ENCODE assay signal across 10 cellular contexts in the genomic region with DNA sequence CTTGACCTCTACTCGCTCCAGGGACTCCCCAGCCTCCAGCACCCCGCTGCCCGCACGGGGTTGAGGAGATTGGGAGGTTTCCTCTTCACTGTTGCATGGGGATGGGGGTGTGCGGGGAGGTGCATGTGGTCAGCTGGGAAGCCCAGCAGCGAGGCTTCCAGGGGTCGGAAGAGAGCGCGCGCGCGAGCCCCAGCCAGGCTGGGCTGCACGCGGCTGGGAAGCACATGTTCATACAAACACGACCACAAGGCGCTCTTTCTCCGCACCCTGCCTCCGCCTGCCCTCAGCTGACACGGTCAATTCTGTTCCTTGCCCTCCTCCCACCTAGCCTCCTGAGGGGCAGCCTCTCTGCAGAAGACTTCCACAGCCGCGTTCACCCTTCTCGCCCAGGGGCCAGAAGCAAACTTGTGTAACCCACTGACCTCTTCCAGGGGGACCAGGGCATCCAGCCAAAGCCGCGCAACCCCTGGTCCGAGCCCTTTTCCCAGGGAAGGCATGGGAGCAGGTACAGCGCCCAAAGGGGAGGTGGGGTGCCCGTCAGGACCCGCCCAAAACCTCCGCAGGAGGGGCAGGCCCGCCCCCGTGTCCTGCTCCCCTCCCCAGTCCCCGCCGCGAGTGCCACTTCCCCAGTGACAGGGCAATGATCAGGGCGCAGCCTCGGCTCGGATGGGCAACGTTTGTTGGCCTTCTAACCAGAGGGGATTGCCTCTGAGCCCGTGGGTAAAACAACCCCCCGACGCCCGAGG. TPM values are rescaled to one million over a fixed set of nuclear protein-coding genes. Genes with fewer than 3 reads are reported as not detected.
A peak's percentile ranks its signal among the peaks of the same experiment; 100 is the strongest.
DNase-seq lines count a peak whose midpoint lies in the region; ATAC-seq and TF ChIP-seq lines count a peak whose summit lies in the region.
"Had no signal": no experiment of that assay in that cellular context is flagged by ENCODE, and none has a peak within 500 bp of the region (broad histone marks: within the 10 kb centered on the region; RNA-seq: fewer than 3 reads in every experiment).

No MANE protein-coding gene starts in this region.

- peaks cover 6% of the 10 kb centered on the region for H3K27me3 Mint-ChIP-seq in Caco-2 (ENCODE audit: insufficient read depth, unreplicated experiment)
- peaks cover 32% of the 10 kb centered on the region for H3K27me3 Mint-ChIP-seq in activated CD8-positive, alpha-beta T cell treated with anti-CD3 and anti-CD28 coated beads for 36 hours

- POLR2A ChIA-PET in Caco-2 (lab: Charles Lee) = no interaction called here
- POLR2A ChIA-PET in activated CD8-positive, alpha-beta T cell treated with anti-CD3 and anti-CD28 coated beads for 36 hours (lab: Charles Lee) = no interaction called here

- peaks cover 0 to 14% of the 10 kb centered on the region in 2 donors for H3K27me3 ChIP-seq in body of pancreas
- peaks cover 0 to 7% (median 0%) of the 10 kb centered on the region in 3 donors for H3K27me3 ChIP-seq in skeletal muscle tissue (ENCODE audit: control insufficient read depth in 3 of 3, insufficient read depth in 3 of 3, low read length in 3 of 3)
- H3K27me3 ChIP-seq in Caco-2 (replicated peaks; ENCODE audit: control insufficient read depth, insufficient read depth, low read length) = no peaks in the 10 kb centered on the region

- CTCF ChIA-PET in Caco-2 (lab: Charles Lee) = no interaction called here
- CTCF ChIA-PET in activated CD8-positive, alpha-beta T cell treated with anti-CD3 and anti-CD28 coated beads for 36 hours (lab: Charles Lee) = no interaction called here

- H3K27ac ChIP-seq in body of pancreas = no peak overlapping the region
- no peak overlapping the region for H3K27ac ChIP-seq in skeletal muscle tissue (ENCODE audit: low read depth, low read length)

- ATAC-seq in body of pancreas (peak; percentile 30), GM18519 (IDR thresholded peaks at IDR 0.05; ENCODE audit: low FRiP score, unreplicated experiment) (no peak), GM18520 (IDR thresholded peaks at IDR 0.05; ENCODE audit: unreplicated experiment) (no peak)
- ATAC-seq in activated CD8-positive, alpha-beta T cell treated with anti-CD3 and anti-CD28 coated beads for 36 hours = no peak

- H3K9me3 ChIP-seq in body of pancreas (no peaks in the 10 kb centered on the region), iPS-18c (ENCODE audit: control insufficient read depth, insufficient read depth, low read length) (peaks cover 7% of the 10 kb centered on the region), skeletal muscle tissue (ENCODE audit: control insufficient read depth in 3 of 3, low read length in 3 of 3) (no peaks in the 10 kb centered on the region), Caco-2 (no peaks in the 10 kb centered on the region)

- H3K4me1 ChIP-seq in body of pancreas (peaks cover 23% of the 10 kb centered on the region), skeletal muscle tissue (ENCODE audit: control insufficient read depth in 3 of 3, insufficient read depth in 3 of 3, low read length in 3 of 3) (peaks cover 12 to 16% (median 14%) of the 10 kb centered on the region in 3 donors), Caco-2 (no peaks in the 10 kb centered on the region)

- H3K4me3 ChIP-seq in GM12865 (ENCODE audit: low read depth, low read length) (peak overlapping the region; percentile 38), body of pancreas (no peak overlapping the region), iPS-18c (ENCODE audit: insufficient read depth, low read depth, low read length) (peak overlapping the region; percentile 40), skeletal muscle tissue (ENCODE audit: low read length in 3 of 3) (peak overlapping the region; percentile 73 to 78 (median 77)), Caco-2 (ENCODE audit: low read depth, low read length) (no peak overlapping the region)

- H3K4me1 Mint-ChIP-seq in Caco-2 (ENCODE audit: low read depth, unreplicated experiment) = no peaks in the 10 kb centered on the region
- peaks cover 9% of the 10 kb centered on the region for H3K4me1 Mint-ChIP-seq in activated CD8-positive, alpha-beta T cell treated with anti-CD3 and anti-CD28 coated beads for 36 hours (ENCODE audit: low read depth)

- intact Hi-C loops in body of pancreas (cut with DNase I) (no loop called here), Caco-2 (cut with micrococcal nuclease; ENCODE audit: unreplicated experiment) (no loop called here)
- intact Hi-C loops in activated CD8-positive, alpha-beta T cell treated with anti-CD3 and anti-CD28 coated beads for 36 hours (cut with micrococcal nuclease) = no loop called here

- TF ChIP-seq CTCF in GM12865 (IDR thresholded peaks at IDR 0.05; ENCODE audit: insufficient read depth, low read depth, low read length, missing control alignments) (no peak), body of pancreas (IDR thresholded peaks at IDR 0.05) (no peak), Caco-2 (IDR thresholded peaks at IDR 0.05; ENCODE audit: insufficient read depth in 1 of 2, low read depth in 1 of 2, low read length in 1 of 2, severe bottlenecking in 1 of 2, unreplicated experiment in 1 of 2) (no peak)
- TF ChIP-seq CTCF in activated CD8-positive, alpha-beta T cell treated with anti-CD3 and anti-CD28 coated beads for 36 hours (IDR thresholded peaks at IDR 0.05) = no peak

- H3K9me3 Mint-ChIP-seq in Caco-2 (ENCODE audit: unreplicated experiment) = no peaks in the 10 kb centered on the region
- no peaks in the 10 kb centered on the region for H3K9me3 Mint-ChIP-seq in activated CD8-positive, alpha-beta T cell treated with anti-CD3 and anti-CD28 coated beads for 36 hours

- H3K27ac Mint-ChIP-seq in Caco-2 (ENCODE audit: unreplicated experiment) = no peak overlapping the region
- H3K27ac Mint-ChIP-seq in activated CD8-positive, alpha-beta T cell treated with anti-CD3 and anti-CD28 coated beads for 36 hours = no peak overlapping the region

- DNase-seq in GM12865 (ENCODE audit: low read depth) = peak; percentile 31
- peak in 3 of 4 donors; percentile 3 to 19 (median 12) for DNase-seq in body of pancreas
- DNase-seq in Caco-2 = no peak
- no peak for DNase-seq in activated CD8-positive, alpha-beta T cell treated with anti-CD3 and anti-CD28 coated beads for 36 hours
- DNase-seq: activated CD8-positive, alpha-beta memory T cell treated with anti-CD3 and anti-CD28 coated beads, Interleukin-2, amount 50 U/mL, for 48 hours had no signal

- no peak overlapping the region for H3K4me3 Mint-ChIP-seq in Caco-2 (ENCODE audit: unreplicated experiment)
- H3K4me3 Mint-ChIP-seq in activated CD8-positive, alpha-beta T cell treated with anti-CD3 and anti-CD28 coated beads for 36 hours = no peak overlapping the region

- 2 to 3% methylated on average over 16 to 32 of the region's 42 CpGs for WGBS in body of pancreas, 2 donors

- no TSS peak for BruUV-seq in Caco-2 (replicated peaks; lab: Mats Ljungman, UMichigan)

- H3K9ac ChIP-seq in skeletal muscle tissue (ENCODE audit: low read depth in 1 of 3, low read length in 3 of 3) = peak overlapping the region; percentile 43 to 78 (median 64)

- H3K36me3 Mint-ChIP-seq in Caco-2 (ENCODE audit: insufficient read depth, unreplicated experiment) = no peaks in the 10 kb centered on the region
- H3K36me3 Mint-ChIP-seq in activated CD8-positive, alpha-beta T cell treated with anti-CD3 and anti-CD28 coated beads for 36 hours (ENCODE audit: low read depth) = no peaks in the 10 kb centered on the region

- H3K36me3 ChIP-seq in body of pancreas (replicated peaks in 1 of 2; ENCODE audit: insufficient read depth in 1 of 2, low read depth in 2 of 2) (no peaks in the 10 kb centered on the region), skeletal muscle tissue (ENCODE audit: control insufficient read depth in 3 of 3, insufficient read depth in 3 of 3, low read length in 3 of 3) (no peaks in the 10 kb centered on the region), Caco-2 (ENCODE audit: control insufficient read depth, insufficient read depth, low read length) (no peaks in the 10 kb centered on the region)

- TF ChIP-seq POLR2A in body of pancreas (IDR thresholded peaks at IDR 0.05) = no peak

RNA-seq across cellular contexts. Expression of a gene that starts 1.3 kb away (rescaled TPM):
- total RNA-seq in body of pancreas = under 1 TPM in 1 of 2 donors, not detected in 1; under 0.01 TPM
- 3.7 TPM for total RNA-seq in skeletal muscle tissue
- 0.07 TPM in 1 of 2 replicates, not detected in the other for total RNA-seq in Caco-2 (2022)
- not detected for total RNA-seq in activated CD8-positive, alpha-beta T cell treated with anti-CD3 and anti-CD28 coated beads for 36 hours
- total RNA-seq: lung microvascular endothelial cell had no signal

Comparison
In these comparisons a context has a peak if more than half of its experiments do, and no peak if none do; other contexts are left out.
1. DNase-seq: peak in GM12865 (single experiment) and body of pancreas (3 of 4); none in Caco-2 (0 of 2) and activated CD8-positive, alpha-beta T cell treated with anti-CD3 and anti-CD28 coated beads for 36 hours (single experiment).
2. H3K4me3 ChIP-seq: peak in GM12865 (single experiment), iPS-18c (single experiment) and skeletal muscle tissue (3 of 3); none in body of pancreas (0 of 2) and Caco-2 (single experiment).